Comparison of ENCODE assay signal across 27 cellular contexts in genomic region chr2:6342273-6342920, GRCh38.
DNase-seq lines count a peak whose midpoint lies in the region; ATAC-seq, FAIRE-seq and TF ChIP-seq lines count a peak whose summit lies in the region.
"Had no signal": no experiment of that assay in that cellular context is flagged by ENCODE, and none has a peak within 500 bp of the region (broad histone marks: within the 10 kb centered on the region; RNA-seq: fewer than 3 reads in every experiment).

No MANE protein-coding gene starts in this region.

- no peaks in the 10 kb centered on the region for H3K36me3 ChIP-seq in H1 (ENCODE audit: control insufficient read depth in 2 of 4, insufficient read depth in 4 of 4, low read length in 3 of 4)
- H3K36me3 ChIP-seq: BLaER1 treated with 17β-estradiol and CSF1 and Interleukin-3, amounts not matched to agents 10 nM and 100 nM had no signal

- no peak overlapping the region for H3K14ac ChIP-seq in H1 (ENCODE audit: insufficient read length)

- TF ChIP-seq RAD21 in H1 (IDR thresholded peaks at IDR 0.05 in 1 of 2, conservative IDR thresholded peaks at IDR 0.05 in 1 of 2; ENCODE audit: low read depth in 2 of 2, low read length in 2 of 2), result no peak

- no peak overlapping the region for H3K4me3 ChIP-seq in H1 (ENCODE audit: extremely low read depth in 1 of 4, insufficient read depth in 2 of 4, low read depth in 3 of 4, low read length in 4 of 4)
- H3K4me3 ChIP-seq: BLaER1 treated with 17β-estradiol and CSF1 and Interleukin-3, amounts not matched to agents 10 nM and 100 nM; smooth muscle cell had no signal

- no peak overlapping the region for H3K27ac ChIP-seq in H1 (ENCODE audit: low read depth, low read length)
- H3K27ac ChIP-seq: BLaER1 treated with 17β-estradiol and CSF1 and Interleukin-3, amounts not matched to agents 10 nM and 100 nM; foreskin keratinocyte had no signal

- TF ChIP-seq POLR2A in H1 (IDR thresholded peaks at IDR 0.05; ENCODE audit: control extremely low read depth in 1 of 2, low read depth in 2 of 2, low read length in 2 of 2), result no peak

- H4K91ac ChIP-seq in H1 (replicated peaks; ENCODE audit: insufficient read length, low read length), result no peak overlapping the region

- H2BK15ac ChIP-seq in H1 (ENCODE audit: low read length), result no peak overlapping the region

- H2BK120ac ChIP-seq in H1 (replicated peaks; ENCODE audit: low read depth, low read length), result no peak overlapping the region

- no peaks in the 10 kb centered on the region for H3K4me1 Mint-ChIP-seq in endothelial cell (ENCODE audit: unreplicated experiment)
- H3K4me1 Mint-ChIP-seq in T-helper 2 cell treated with Interferon-gamma antibody and Interleukin-4, amounts not matched to agents 5 μg/mL and 100 μg/mL, for 36 hours (ENCODE audit: low read depth), result no peaks in the 10 kb centered on the region
- H3K4me1 Mint-ChIP-seq: activated CD4-positive, alpha-beta T cell treated with anti-CD3 and anti-CD28 coated beads, Interleukin-2, amount 10 ng/mL, durations not matched to agents 7 days and 5 days; activated CD8-positive, alpha-beta memory T cell treated with anti-CD3 and anti-CD28 coated beads, Interleukin-2, amount 10 ng/mL, durations not matched to agents 7 days and 5 days; activated naive CD4-positive, alpha-beta T cell treated with anti-CD3 and anti-CD28 coated beads, Interleukin-2, amount 10 ng/mL, durations not matched to agents 7 days and 5 days had no signal

- no peak overlapping the region for H2BK12ac ChIP-seq in H1 (ENCODE audit: low read depth, low read length)

- H3K79me1 ChIP-seq in H1 (ENCODE audit: low read depth, low read length), result no peaks in the 10 kb centered on the region

- H3K27ac Mint-ChIP-seq in endothelial cell (ENCODE audit: unreplicated experiment), result no peak overlapping the region
- H3K27ac Mint-ChIP-seq in T-helper 2 cell treated with Interferon-gamma antibody and Interleukin-4, amounts not matched to agents 5 μg/mL and 100 μg/mL, for 36 hours, result no peak overlapping the region
- H3K27ac Mint-ChIP-seq: activated CD4-positive, alpha-beta T cell treated with anti-CD3 and anti-CD28 coated beads, Interleukin-2, amount 10 ng/mL, durations not matched to agents 7 days and 5 days; activated CD8-positive, alpha-beta memory T cell treated with anti-CD3 and anti-CD28 coated beads, Interleukin-2, amount 10 ng/mL, durations not matched to agents 7 days and 5 days; activated naive CD4-positive, alpha-beta T cell treated with anti-CD3 and anti-CD28 coated beads, Interleukin-2, amount 10 ng/mL, durations not matched to agents 7 days and 5 days; effector memory CD8-positive, alpha-beta T cell had no signal

- H4K5ac ChIP-seq in H1 (ENCODE audit: insufficient read length, low read depth, low read length), result no peak overlapping the region

- H3K4me1 ChIP-seq in H1 (replicated peaks in 1 of 4; ENCODE audit: control insufficient read depth in 3 of 4, insufficient read depth in 4 of 4, low read length in 3 of 4), result no peaks in the 10 kb centered on the region
- H3K4me1 ChIP-seq: Caco-2 had no signal

- no peak overlapping the region for H3K23ac ChIP-seq in H1 (ENCODE audit: insufficient read length)

- H3K56ac ChIP-seq in H1 (replicated peaks; ENCODE audit: insufficient read length, low read depth, low read length), result no peak overlapping the region

- FAIRE-seq in H1 (lab: Jason Lieb, UNC), result no peak
- FAIRE-seq: bronchial epithelial cell, colon had no signal

- no peak overlapping the region for H2BK20ac ChIP-seq in H1 (ENCODE audit: low read length)

- CTCF ChIA-PET in H1 (lab: Charles Lee; ENCODE audit: partially characterized antibody), result interaction anchor here (2.4 kb wide), 1 partner anchor 11 kb away, joined by 13 read pairs; no protein-coding TSS in a partner anchor

- no peaks in the 10 kb centered on the region for H3K79me2 ChIP-seq in H1 (ENCODE audit: control insufficient read depth in 1 of 2, insufficient read depth in 2 of 2, low read length in 2 of 2)

- no peak overlapping the region for H3K18ac ChIP-seq in H1 (ENCODE audit: extremely low read depth, low read length)

- no peak overlapping the region for H3K4me2 ChIP-seq in H1 (ENCODE audit: insufficient read depth in 1 of 2, low read depth in 2 of 2, low read length in 2 of 2)
- H3K4me2 ChIP-seq: BLaER1 treated with 17β-estradiol and CSF1 and Interleukin-3, amounts not matched to agents 10 nM and 100 nM; smooth muscle cell had no signal

- H3K4ac ChIP-seq in H1 (replicated peaks; ENCODE audit: insufficient read length, low read depth, low read length), result no peak overlapping the region

- H2AK5ac ChIP-seq in H1 (ENCODE audit: low read depth, low read length), result no peak overlapping the region

- no peak overlapping the region for H3K4me3 Mint-ChIP-seq in endothelial cell (ENCODE audit: unreplicated experiment)
- H3K4me3 Mint-ChIP-seq in T-helper 2 cell treated with Interferon-gamma antibody and Interleukin-4, amounts not matched to agents 5 μg/mL and 100 μg/mL, for 36 hours, result no peak overlapping the region
- H3K4me3 Mint-ChIP-seq: activated CD4-positive, alpha-beta T cell treated with anti-CD3 and anti-CD28 coated beads, Interleukin-2, amount 10 ng/mL, durations not matched to agents 7 days and 5 days; activated CD8-positive, alpha-beta memory T cell treated with anti-CD3 and anti-CD28 coated beads, Interleukin-2, amount 10 ng/mL, durations not matched to agents 7 days and 5 days; activated naive CD4-positive, alpha-beta T cell treated with anti-CD3 and anti-CD28 coated beads, Interleukin-2, amount 10 ng/mL, durations not matched to agents 7 days and 5 days; effector memory CD8-positive, alpha-beta T cell had no signal

- POLR2A ChIA-PET in H1 (lab: Charles Lee; ENCODE audit: partially characterized antibody), result no interaction called here

- DNase-seq in H1 (ENCODE audit: low read depth in 1 of 2, low spot score in 2 of 2), result no peak
- DNase-seq in endothelial cell (ENCODE audit: low spot score), result no peak
- DNase-seq in T-helper 2 cell treated with Interferon-gamma antibody and Interleukin-4, amounts not matched to agents 5 μg/mL and 100 μg/mL, for 36 hours (ENCODE audit: low spot score), result no peak
- DNase-seq: activated CD4-positive, alpha-beta T cell treated with anti-CD3 and anti-CD28 coated beads, Interleukin-2, amount 10 ng/mL, durations not matched to agents 7 days and 5 days; activated CD8-positive, alpha-beta memory T cell treated with anti-CD3 and anti-CD28 coated beads, Interleukin-2, amount 10 ng/mL, durations not matched to agents 7 days and 5 days; activated naive CD4-positive, alpha-beta T cell treated with anti-CD3 and anti-CD28 coated beads, Interleukin-2, amount 10 ng/mL, durations not matched to agents 7 days and 5 days; amygdala; Caco-2; effector memory CD8-positive, alpha-beta T cell; foreskin keratinocyte; left cardiac atrium; naive B cell; NCI-H1105; NCI-H2029 treated with DMSO at 0.1 percent for 48 hours; NCI-H2227 treated with DMSO at 0.1 percent for 48 hours; NCI-H748 treated with DMSO at 0.1 percent for 48 hours; occipital lobe; T1000 had no signal

- H2BK5ac ChIP-seq in H1 (ENCODE audit: low read depth, low read length), result no peak overlapping the region

- peaks cover 1% of the 10 kb centered on the region for H3K27me3 Mint-ChIP-seq in endothelial cell (ENCODE audit: unreplicated experiment)
- no peaks in the 10 kb centered on the region for H3K27me3 Mint-ChIP-seq in T-helper 2 cell treated with Interferon-gamma antibody and Interleukin-4, amounts not matched to agents 5 μg/mL and 100 μg/mL, for 36 hours (ENCODE audit: low read depth)
- H3K27me3 Mint-ChIP-seq: activated CD4-positive, alpha-beta T cell treated with anti-CD3 and anti-CD28 coated beads, Interleukin-2, amount 10 ng/mL, durations not matched to agents 7 days and 5 days; activated CD8-positive, alpha-beta memory T cell treated with anti-CD3 and anti-CD28 coated beads, Interleukin-2, amount 10 ng/mL, durations not matched to agents 7 days and 5 days; activated naive CD4-positive, alpha-beta T cell treated with anti-CD3 and anti-CD28 coated beads, Interleukin-2, amount 10 ng/mL, durations not matched to agents 7 days and 5 days; effector memory CD8-positive, alpha-beta T cell; naive B cell had no signal

- peaks cover 5% of the 10 kb centered on the region for H3K9me3 Mint-ChIP-seq in endothelial cell (ENCODE audit: unreplicated experiment)
- H3K9me3 Mint-ChIP-seq in T-helper 2 cell treated with Interferon-gamma antibody and Interleukin-4, amounts not matched to agents 5 μg/mL and 100 μg/mL, for 36 hours, result peaks cover 6% of the 10 kb centered on the region
- H3K9me3 Mint-ChIP-seq: activated CD4-positive, alpha-beta T cell treated with anti-CD3 and anti-CD28 coated beads, Interleukin-2, amount 10 ng/mL, durations not matched to agents 7 days and 5 days had no signal

- TF ChIP-seq CTCF in H1 (IDR thresholded peaks at IDR 0.05; ENCODE audit: control extremely low read depth in 1 of 3, insufficient read depth in 1 of 3, low read depth in 1 of 3, low read length in 3 of 3), result no peak
- TF ChIP-seq CTCF in endothelial cell (IDR thresholded peaks at IDR 0.05; ENCODE audit: unreplicated experiment), result no peak

- H3K36me3 Mint-ChIP-seq in endothelial cell (ENCODE audit: low read depth, unreplicated experiment), result no peaks in the 10 kb centered on the region
- H3K36me3 Mint-ChIP-seq in T-helper 2 cell treated with Interferon-gamma antibody and Interleukin-4, amounts not matched to agents 5 μg/mL and 100 μg/mL, for 36 hours (ENCODE audit: low read depth), result no peaks in the 10 kb centered on the region
- H3K36me3 Mint-ChIP-seq: activated CD8-positive, alpha-beta memory T cell treated with anti-CD3 and anti-CD28 coated beads, Interleukin-2, amount 10 ng/mL, durations not matched to agents 7 days and 5 days; activated naive CD4-positive, alpha-beta T cell treated with anti-CD3 and anti-CD28 coated beads, Interleukin-2, amount 10 ng/mL, durations not matched to agents 7 days and 5 days; naive B cell had no signal

- 92% methylated on average over 4 of the region's 4 CpGs; no CpG with 5 or more reads in 1 of the 2 experiments for WGBS in H1 (ENCODE audit: extremely low coverage in 1 of 2, insufficient coverage in 1 of 2, insufficient read length in 1 of 2, insufficient replicate concordance in 2 of 2, low coverage in 1 of 2, low lambda C conversion rate in 2 of 2, missing lambda C conversion rate in 1 of 2), 2 experiments

- no peaks in the 10 kb centered on the region for H3K23me2 ChIP-seq in H1 (ENCODE audit: low read depth, low read length)

- no peak overlapping the region for H4K8ac ChIP-seq in H1 (ENCODE audit: extremely low read depth, insufficient read depth, low read length)

- no peak overlapping the region for H3K9ac ChIP-seq in H1 (replicated peaks in 1 of 4; ENCODE audit: extremely low read depth in 1 of 4, low read depth in 3 of 4, low read length in 3 of 4)
- H3K9ac ChIP-seq: BLaER1 treated with 17β-estradiol and CSF1 and Interleukin-3, amounts not matched to agents 10 nM and 100 nM had no signal

- no peaks in the 10 kb centered on the region for H3K27me3 ChIP-seq in H1 (replicated peaks in 1 of 4; ENCODE audit: control insufficient read depth in 3 of 4, extremely low read depth in 1 of 4, insufficient read depth in 3 of 4, low read length in 3 of 4)
- H3K27me3 ChIP-seq: foreskin keratinocyte had no signal

- ATAC-seq in GM18867 (IDR thresholded peaks at IDR 0.05; ENCODE audit: unreplicated experiment), result peak; percentile 34
- peak; percentile 31 for ATAC-seq in GM21515 (IDR thresholded peaks at IDR 0.05; ENCODE audit: unreplicated experiment)
- ATAC-seq in HG03571 (IDR thresholded peaks at IDR 0.05; ENCODE audit: unreplicated experiment), result peak; percentile 30
- no peak for ATAC-seq in HG02852 (IDR thresholded peaks at IDR 0.05; ENCODE audit: unreplicated experiment)
- ATAC-seq: activated CD8-positive, alpha-beta memory T cell treated with anti-CD3 and anti-CD28 coated beads, Interleukin-2, amount 10 ng/mL, durations not matched to agents 7 days and 5 days; effector memory CD8-positive, alpha-beta T cell; esophagus mucosa; foreskin keratinocyte; left cardiac atrium had no signal

- no peak for TF ChIP-seq EP300 in H1 (IDR thresholded peaks at IDR 0.05; ENCODE audit: borderline replicate concordance in 1 of 2, low read depth in 2 of 2, low read length in 2 of 2)

- H3K9me3 ChIP-seq in H1 (ENCODE audit: insufficient read depth in 2 of 2, low read depth in 1 of 2, low read length in 1 of 2), result no peaks in the 10 kb centered on the region
- H3K9me3 ChIP-seq: Caco-2 had no signal

- H4K20me1 ChIP-seq in H1 (replicated peaks in 1 of 2; ENCODE audit: control insufficient read depth in 1 of 2, insufficient read depth in 2 of 2, low read length in 2 of 2), result no peaks in the 10 kb centered on the region
- H4K20me1 ChIP-seq: BLaER1 treated with 17β-estradiol and CSF1 and Interleukin-3, amounts not matched to agents 10 nM and 100 nM had no signal

- no peak overlapping the region for H2AFZ ChIP-seq in H1 (ENCODE audit: low read length)
